ENCODE assay signal across 8 cellular contexts in the genomic region with DNA sequence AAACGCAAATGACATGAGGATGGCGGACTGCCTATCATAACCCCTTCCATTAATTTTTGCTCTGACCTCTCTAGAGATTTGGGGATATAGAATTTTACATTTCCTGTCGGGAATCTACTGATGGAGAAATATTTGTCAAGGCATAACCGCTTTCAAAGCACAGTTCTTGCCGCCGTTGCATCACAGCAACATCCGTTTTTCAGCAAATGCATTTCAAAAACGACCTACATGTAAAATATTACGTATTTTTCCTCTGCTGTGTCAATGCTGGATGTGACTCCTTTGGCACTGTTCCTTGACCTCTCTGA. TPM values are rescaled to one million over a fixed set of nuclear protein-coding genes. Genes with fewer than 3 reads are reported as not detected.
DNase-seq lines count a peak whose midpoint lies in the region; ATAC-seq and TF ChIP-seq lines count a peak whose summit lies in the region.

No MANE protein-coding gene starts in this region.

- H3K36me3 ChIP-seq in ascending aorta (no peaks in the 10 kb centered on the region), right lobe of liver (no peaks in the 10 kb centered on the region), thymus (ENCODE audit: control insufficient read depth, insufficient read depth) (no peaks in the 10 kb centered on the region)

- no peak for DNase-seq in activated T-cell treated with anti-CD3 and anti-CD28 coated beads, Interleukin-2, amount 50 U/mL, for 24 hours
- no peak for DNase-seq in activated T-cell treated with anti-CD3 and anti-CD28 coated beads, Interleukin-2, amount 50 U/mL, for 1 hour
- DNase-seq in ascending aorta (ENCODE audit: low spot score in 2 of 2) (no peak), right lobe of liver (no peak), Kasumi-1 (lab: John Stamatoyannopoulos, UW) (no peak)
- DNase-seq in central memory CD4-positive, alpha-beta T cell: no peak

- peak overlapping the region; percentile 86 for H3K4me3 Mint-ChIP-seq in activated T-cell treated with anti-CD3 and anti-CD28 coated beads, Interleukin-2, amount 50 U/mL, for 24 hours

- no peaks in the 10 kb centered on the region for H3K27me3 ChIP-seq in ascending aorta
- H3K27me3 ChIP-seq in right lobe of liver: no peaks in the 10 kb centered on the region
- H3K27me3 ChIP-seq in thymus (ENCODE audit: control insufficient read depth, insufficient read depth): no peaks in the 10 kb centered on the region

- H3K4me3 ChIP-seq in ascending aorta (peak overlapping the region; percentile 74 to 97), right lobe of liver (peak overlapping the region; percentile 66 to 72 (median 71)), thymus (ENCODE audit: low read length) (peak overlapping the region; percentile 81)

- peak overlapping the region; percentile 95 to 100 for H3K27ac ChIP-seq in ascending aorta
- peak overlapping the region in 2 of 3 donors; percentile 91 to 94 for H3K27ac ChIP-seq in right lobe of liver
- H3K27ac ChIP-seq in thymus (ENCODE audit: low read depth): peak overlapping the region; percentile 95

- H3K9me3 Mint-ChIP-seq in activated T-cell treated with anti-CD3 and anti-CD28 coated beads, Interleukin-2, amount 50 U/mL, for 24 hours: no peaks in the 10 kb centered on the region

- peak overlapping the region; percentile 95 for H3K27ac Mint-ChIP-seq in activated T-cell treated with anti-CD3 and anti-CD28 coated beads, Interleukin-2, amount 50 U/mL, for 24 hours

- peaks cover 56% of the 10 kb centered on the region for H3K4me1 Mint-ChIP-seq in activated T-cell treated with anti-CD3 and anti-CD28 coated beads, Interleukin-2, amount 50 U/mL, for 24 hours (ENCODE audit: low read depth)

- WGBS in right lobe of liver (ENCODE audit: insufficient coverage, low coverage, low lambda C conversion rate, missing lambda C conversion rate): 7% methylated on average over 9 of the region's 9 CpGs
- WGBS in thymus: 25% methylated on average over 9 of the region's 9 CpGs

- no peak for TF ChIP-seq POLR2A in right lobe of liver (IDR thresholded peaks at IDR 0.05)

- no peak for ATAC-seq in right lobe of liver
- ATAC-seq in GM18519 (IDR thresholded peaks at IDR 0.05; ENCODE audit: low FRiP score, unreplicated experiment): no peak

- TF ChIP-seq CTCF in ascending aorta (IDR thresholded peaks at IDR 0.05) (no peak), right lobe of liver (IDR thresholded peaks at IDR 0.05) (no peak)

- H3K4me1 ChIP-seq in ascending aorta: peaks cover 0 to 32% of the 10 kb centered on the region in 2 donors
- H3K4me1 ChIP-seq in right lobe of liver: peaks cover 0 to 28% (median under 1%) of the 10 kb centered on the region in 4 donors
- H3K4me1 ChIP-seq in thymus (ENCODE audit: control insufficient read depth, insufficient read depth, low read length): peaks cover 8% of the 10 kb centered on the region

- H3K27me3 Mint-ChIP-seq in activated T-cell treated with anti-CD3 and anti-CD28 coated beads, Interleukin-2, amount 50 U/mL, for 24 hours: no peaks in the 10 kb centered on the region

- intact Hi-C loops in ascending aorta (cut with DNase I) (loop anchor here (10.0 kb wide), 3 partner anchors 505 to 905 kb away; a partner anchor contains a TSS), right lobe of liver (cut with DNase I) (no loop called here)

- H3K9me3 ChIP-seq in ascending aorta: no peaks in the 10 kb centered on the region
- H3K9me3 ChIP-seq in right lobe of liver: no peaks in the 10 kb centered on the region
- H3K9me3 ChIP-seq in thymus (ENCODE audit: control insufficient read depth): no peaks in the 10 kb centered on the region

- peaks cover 63% of the 10 kb centered on the region for H3K36me3 Mint-ChIP-seq in activated T-cell treated with anti-CD3 and anti-CD28 coated beads, Interleukin-2, amount 50 U/mL, for 24 hours (ENCODE audit: low read depth)

RNA-seq across cellular contexts. Expression of a gene that starts 4.9 kb away (rescaled TPM):
- total RNA-seq in ascending aorta (18.4 TPM), right lobe of liver (10 to 100 TPM; 11.8 to 27.0 (median 19.3) TPM)
- polyA plus RNA-seq in thymus: 26.7 TPM

RNA-seq across cellular contexts. Expression of a gene that starts 5.0 kb away (rescaled TPM):
- not detected for total RNA-seq in ascending aorta
- 1 to 10 TPM in 4 of 6 experiments, under 1 TPM in 2; 0.80 to 3.4 (median 1.4) TPM for total RNA-seq in right lobe of liver
- polyA plus RNA-seq in thymus: 4.9 TPM
